In the genomic region with DNA sequence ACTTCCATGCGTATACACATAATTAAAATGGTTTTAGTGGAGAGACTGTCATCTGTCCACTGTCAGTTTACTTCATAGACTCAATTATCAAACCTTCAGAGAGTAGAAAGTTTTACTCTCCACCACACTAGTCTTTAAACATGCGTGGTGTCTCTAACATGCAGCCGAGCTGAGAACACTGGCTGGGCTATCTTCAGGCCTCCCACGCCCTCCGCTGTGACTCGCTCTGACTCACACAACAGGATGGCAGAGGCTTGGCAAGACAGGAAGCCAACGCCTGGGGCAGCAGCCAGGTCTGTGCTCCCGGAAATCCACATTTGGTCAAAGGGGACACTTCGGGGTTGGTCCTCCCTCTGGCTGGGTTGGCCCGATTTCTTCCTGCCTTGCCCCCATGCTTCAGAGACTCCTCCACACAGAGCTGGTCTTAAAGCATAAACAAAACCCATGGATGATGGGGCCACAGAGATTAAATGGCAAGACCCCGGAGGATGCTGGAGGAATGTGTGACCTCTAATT, we compare ENCODE assay signal across 8 cellular contexts. TPM values are rescaled to one million over a fixed set of nuclear protein-coding genes. Genes with fewer than 3 reads are reported as not detected.
A peak's percentile ranks its signal among the peaks of the same experiment; 100 is the strongest.
DNase-seq lines count a peak whose midpoint lies in the region; ATAC-seq and TF ChIP-seq lines count a peak whose summit lies in the region.

No MANE protein-coding gene starts in this region.

- intact Hi-C loops in right lobe of liver (cut with DNase I) = no loop called here

- no peak overlapping the region for H3K4me3 ChIP-seq in right lobe of liver

- H3K27me3 ChIP-seq in right lobe of liver = no peaks in the 10 kb centered on the region

- no peaks in the 10 kb centered on the region for H3K4me1 ChIP-seq in right lobe of liver

- peak; percentile 40 for ATAC-seq in GM21619 (IDR thresholded peaks at IDR 0.05; ENCODE audit: unreplicated experiment)
- ATAC-seq in activated CD4-positive, CD25-positive, alpha-beta regulatory T cell treated with anti-CD3 and anti-CD28 coated beads, Interleukin-2, amount 50 U/mL, for 24 hours = peak; percentile 85
- ATAC-seq in right lobe of liver = peak; percentile 80 to 89 (median 85)

- no peak for TF ChIP-seq CTCF in right lobe of liver (IDR thresholded peaks at IDR 0.05)

- DNase-seq in DMS 273 treated with DMSO at 0.1 percent for 48 hours (lab: John Stamatoyannopoulos, UW) (peak; percentile 13), LHCN-M2 (ENCODE audit: low read depth) (peak; percentile 97), caudate nucleus (lab: John Stamatoyannopoulos, UW) (peak in 51 of 61 donors; percentile 9 to 84 (median 46)), right lobe of liver (peak; percentile 75 to 89 (median 78)), NCI-H524 (lab: John Stamatoyannopoulos, UW) (no peak)
- peak; percentile 80 for DNase-seq in stimulated activated CD8-positive, alpha-beta memory T cell treated with anti-CD3 and anti-CD28 coated beads, Interleukin-12 subunit alpha, Interleukin-12 subunit beta, amount 100 ng/mL, for 24 hours (ENCODE audit: extremely low read depth)

- H3K9me3 ChIP-seq in right lobe of liver = no peaks in the 10 kb centered on the region

- peak overlapping the region; percentile 31 for H3K27ac ChIP-seq in caudate nucleus (ENCODE audit: low read depth, low read length)
- H3K27ac ChIP-seq in right lobe of liver = peak overlapping the region in 2 of 3 donors; percentile 19 to 75

- no peaks in the 10 kb centered on the region for H3K36me3 ChIP-seq in right lobe of liver

- WGBS in right lobe of liver (ENCODE audit: insufficient coverage, low coverage, low lambda C conversion rate, missing lambda C conversion rate) = 31% methylated on average over 6 of the region's 11 CpGs

- TF ChIP-seq POLR2A in right lobe of liver (IDR thresholded peaks at IDR 0.05) = peak; percentile 62

RNA-seq across cellular contexts. Expression of a gene that starts 22.7 kb away (rescaled TPM):
- 45.4 and 52.7 TPM in 2 replicates for total RNA-seq in LHCN-M2 (2014; rRNA removed)
- 29.2 TPM for polyA plus RNA-seq in LHCN-M2 (2012)
- total RNA-seq in right lobe of liver = 10 to 100 TPM; 16.0 to 39.1 (median 27.8) TPM

RNA-seq across cellular contexts. Expression of a gene that starts 55.8 kb away (rescaled TPM):
- total RNA-seq in LHCN-M2 (2014; rRNA removed) = 13.4 and 20.3 TPM in 2 replicates
- polyA plus RNA-seq in LHCN-M2 (2012) = 13.0 TPM
- 10 to 100 TPM; 31.6 to 68.2 (median 48.6) TPM for total RNA-seq in right lobe of liver

Comparison
In these comparisons a context has a peak if more than half of its experiments do, and no peak if none do; other contexts are left out.
1. DNase-seq: peak in DMS 273 treated with DMSO at 0.1 percent for 48 hours (single experiment), LHCN-M2 (single experiment), caudate nucleus (51 of 61), right lobe of liver (3 of 3) and stimulated activated CD8-positive, alpha-beta memory T cell treated with anti-CD3 and anti-CD28 coated beads, Interleukin-12 subunit alpha, Interleukin-12 subunit beta, amount 100 ng/mL, for 24 hours (single experiment); none in NCI-H524 (0 of 2).
2. Peak in every context shown above with its lines, with median percentiles within 50 percentile points of each other: ATAC-seq.